1 cellular context compared by ENCODE assay signal in the genomic region with DNA sequence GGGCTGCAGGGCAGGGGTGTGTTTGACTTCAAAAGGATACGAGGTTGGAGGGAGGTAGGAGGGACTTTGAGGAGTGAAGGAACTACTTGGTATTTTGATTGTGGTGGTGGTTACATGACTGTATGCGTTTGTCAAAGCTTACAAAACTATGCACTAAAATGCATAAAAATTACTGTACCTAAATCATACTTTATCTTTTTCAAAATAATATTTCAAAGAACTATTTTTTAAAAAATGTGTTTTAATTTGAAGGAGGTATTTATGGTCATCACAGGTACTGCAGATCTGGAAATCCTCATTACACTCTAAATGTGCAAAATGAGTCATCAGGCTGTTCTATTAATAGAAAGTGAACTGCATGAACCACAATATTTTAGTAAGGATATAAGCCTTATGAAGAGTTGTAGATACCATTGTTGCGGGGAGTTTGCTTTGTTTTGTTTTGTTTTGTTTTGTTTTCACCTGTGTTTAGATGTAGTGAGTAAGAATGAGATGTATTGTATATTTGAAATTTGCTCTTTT.
A peak's percentile ranks its signal among the peaks of the same experiment; 100 is the strongest.
TF ChIP-seq lines count a peak whose summit lies in the region.

No MANE protein-coding gene starts in this region.

TF ChIP-seq in SK-N-SH, 30 proteins besides CTCF, POLR2A, EP300 and RAD21 (continued from another document):
- TF ChIP-seq, protein P1, sequence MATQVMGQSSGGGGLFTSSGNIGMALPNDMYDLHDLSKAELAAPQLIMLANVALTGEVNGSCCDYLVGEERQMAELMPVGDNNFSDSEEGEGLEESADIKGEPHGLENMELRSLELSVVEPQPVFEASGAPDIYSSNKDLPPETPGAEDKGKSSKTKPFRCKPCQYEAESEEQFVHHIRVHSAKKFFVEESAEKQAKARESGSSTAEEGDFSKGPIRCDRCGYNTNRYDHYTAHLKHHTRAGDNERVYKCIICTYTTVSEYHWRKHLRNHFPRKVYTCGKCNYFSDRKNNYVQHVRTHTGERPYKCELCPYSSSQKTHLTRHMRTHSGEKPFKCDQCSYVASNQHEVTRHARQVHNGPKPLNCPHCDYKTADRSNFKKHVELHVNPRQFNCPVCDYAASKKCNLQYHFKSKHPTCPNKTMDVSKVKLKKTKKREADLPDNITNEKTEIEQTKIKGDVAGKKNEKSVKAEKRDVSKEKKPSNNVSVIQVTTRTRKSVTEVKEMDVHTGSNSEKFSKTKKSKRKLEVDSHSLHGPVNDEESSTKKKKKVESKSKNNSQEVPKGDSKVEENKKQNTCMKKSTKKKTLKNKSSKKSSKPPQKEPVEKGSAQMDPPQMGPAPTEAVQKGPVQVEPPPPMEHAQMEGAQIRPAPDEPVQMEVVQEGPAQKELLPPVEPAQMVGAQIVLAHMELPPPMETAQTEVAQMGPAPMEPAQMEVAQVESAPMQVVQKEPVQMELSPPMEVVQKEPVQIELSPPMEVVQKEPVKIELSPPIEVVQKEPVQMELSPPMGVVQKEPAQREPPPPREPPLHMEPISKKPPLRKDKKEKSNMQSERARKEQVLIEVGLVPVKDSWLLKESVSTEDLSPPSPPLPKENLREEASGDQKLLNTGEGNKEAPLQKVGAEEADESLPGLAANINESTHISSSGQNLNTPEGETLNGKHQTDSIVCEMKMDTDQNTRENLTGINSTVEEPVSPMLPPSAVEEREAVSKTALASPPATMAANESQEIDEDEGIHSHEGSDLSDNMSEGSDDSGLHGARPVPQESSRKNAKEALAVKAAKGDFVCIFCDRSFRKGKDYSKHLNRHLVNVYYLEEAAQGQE (IDR thresholded peaks at IDR 0.05; ENCODE audit: low read depth, low read length): no peak
- TF ChIP-seq RCOR1 (IDR thresholded peaks at IDR 0.05; ENCODE audit: low read length) (no peak), JUND (IDR thresholded peaks at IDR 0.05) (peak; percentile 41; the same call in 1 of the 2 replicates), GABPA (IDR thresholded peaks at IDR 0.05; ENCODE audit: low read depth) (no peak), FOXM1 (IDR thresholded peaks at IDR 0.05; ENCODE audit: low read depth) (no peak), MEF2A (IDR thresholded peaks at IDR 0.05; ENCODE audit: borderline replicate concordance, low read depth) (peak; percentile 84), TAF1 (IDR thresholded peaks at IDR 0.05; ENCODE audit: borderline replicate concordance, low read depth, low read length) (no peak), GATA2 (CRISPR knock-in tag; IDR thresholded peaks at IDR 0.05) (no peak), RFX5 (IDR thresholded peaks at IDR 0.05; ENCODE audit: low read length) (no peak), TCF12 (IDR thresholded peaks at IDR 0.05) (0 out of 2 replicates have a peak, but pooled peaks have one; percentile 23), NRF1 (IDR thresholded peaks at IDR 0.05; ENCODE audit: low read depth, low read length) (no peak), SMC3 (IDR thresholded peaks at IDR 0.05; ENCODE audit: low read depth, low read length) (no peak), EZH2phosphoT487 (IDR thresholded peaks at IDR 0.05; ENCODE audit: borderline replicate concordance, low read depth) (no peak), FOSL2 (IDR thresholded peaks at IDR 0.05; ENCODE audit: borderline replicate concordance, low read depth) (peak; percentile 42; the same call in 1 of the 2 replicates), SIN3A (IDR thresholded peaks at IDR 0.05; ENCODE audit: borderline replicate concordance, low read depth, low read length) (no peak), FOXJ3 (CRISPR knock-in tag; IDR thresholded peaks at IDR 0.05) (no peak), CHD2 (IDR thresholded peaks at IDR 0.05; ENCODE audit: low read length, partially characterized antibody) (no peak), YY1 (IDR thresholded peaks at IDR 0.05; ENCODE audit: low read depth) (no peak)
- TF ChIP-seq, protein P2, sequence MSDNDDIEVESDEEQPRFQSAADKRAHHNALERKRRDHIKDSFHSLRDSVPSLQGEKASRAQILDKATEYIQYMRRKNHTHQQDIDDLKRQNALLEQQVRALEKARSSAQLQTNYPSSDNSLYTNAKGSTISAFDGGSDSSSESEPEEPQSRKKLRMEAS (IDR thresholded peaks at IDR 0.05; ENCODE audit: low read depth): no peak
- TF ChIP-seq, protein P3, sequence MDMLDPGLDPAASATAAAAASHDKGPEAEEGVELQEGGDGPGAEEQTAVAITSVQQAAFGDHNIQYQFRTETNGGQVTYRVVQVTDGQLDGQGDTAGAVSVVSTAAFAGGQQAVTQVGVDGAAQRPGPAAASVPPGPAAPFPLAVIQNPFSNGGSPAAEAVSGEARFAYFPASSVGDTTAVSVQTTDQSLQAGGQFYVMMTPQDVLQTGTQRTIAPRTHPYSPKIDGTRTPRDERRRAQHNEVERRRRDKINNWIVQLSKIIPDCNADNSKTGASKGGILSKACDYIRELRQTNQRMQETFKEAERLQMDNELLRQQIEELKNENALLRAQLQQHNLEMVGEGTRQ (IDR thresholded peaks at IDR 0.05; ENCODE audit: borderline replicate concordance, low read depth, low read length): no peak
- TF ChIP-seq, protein P4, sequence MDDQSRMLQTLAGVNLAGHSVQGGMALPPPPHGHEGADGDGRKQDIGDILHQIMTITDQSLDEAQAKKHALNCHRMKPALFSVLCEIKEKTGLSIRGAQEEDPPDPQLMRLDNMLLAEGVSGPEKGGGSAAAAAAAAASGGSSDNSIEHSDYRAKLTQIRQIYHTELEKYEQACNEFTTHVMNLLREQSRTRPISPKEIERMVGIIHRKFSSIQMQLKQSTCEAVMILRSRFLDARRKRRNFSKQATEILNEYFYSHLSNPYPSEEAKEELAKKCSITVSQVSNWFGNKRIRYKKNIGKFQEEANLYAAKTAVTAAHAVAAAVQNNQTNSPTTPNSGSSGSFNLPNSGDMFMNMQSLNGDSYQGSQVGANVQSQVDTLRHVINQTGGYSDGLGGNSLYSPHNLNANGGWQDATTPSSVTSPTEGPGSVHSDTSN (IDR thresholded peaks at IDR 0.05): no peak
- TF ChIP-seq, protein P5, sequence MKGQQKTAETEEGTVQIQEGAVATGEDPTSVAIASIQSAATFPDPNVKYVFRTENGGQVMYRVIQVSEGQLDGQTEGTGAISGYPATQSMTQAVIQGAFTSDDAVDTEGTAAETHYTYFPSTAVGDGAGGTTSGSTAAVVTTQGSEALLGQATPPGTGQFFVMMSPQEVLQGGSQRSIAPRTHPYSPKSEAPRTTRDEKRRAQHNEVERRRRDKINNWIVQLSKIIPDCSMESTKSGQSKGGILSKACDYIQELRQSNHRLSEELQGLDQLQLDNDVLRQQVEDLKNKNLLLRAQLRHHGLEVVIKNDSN (IDR thresholded peaks at IDR 0.05; ENCODE audit: borderline replicate concordance, low read depth): no peak
- TF ChIP-seq, protein P6, sequence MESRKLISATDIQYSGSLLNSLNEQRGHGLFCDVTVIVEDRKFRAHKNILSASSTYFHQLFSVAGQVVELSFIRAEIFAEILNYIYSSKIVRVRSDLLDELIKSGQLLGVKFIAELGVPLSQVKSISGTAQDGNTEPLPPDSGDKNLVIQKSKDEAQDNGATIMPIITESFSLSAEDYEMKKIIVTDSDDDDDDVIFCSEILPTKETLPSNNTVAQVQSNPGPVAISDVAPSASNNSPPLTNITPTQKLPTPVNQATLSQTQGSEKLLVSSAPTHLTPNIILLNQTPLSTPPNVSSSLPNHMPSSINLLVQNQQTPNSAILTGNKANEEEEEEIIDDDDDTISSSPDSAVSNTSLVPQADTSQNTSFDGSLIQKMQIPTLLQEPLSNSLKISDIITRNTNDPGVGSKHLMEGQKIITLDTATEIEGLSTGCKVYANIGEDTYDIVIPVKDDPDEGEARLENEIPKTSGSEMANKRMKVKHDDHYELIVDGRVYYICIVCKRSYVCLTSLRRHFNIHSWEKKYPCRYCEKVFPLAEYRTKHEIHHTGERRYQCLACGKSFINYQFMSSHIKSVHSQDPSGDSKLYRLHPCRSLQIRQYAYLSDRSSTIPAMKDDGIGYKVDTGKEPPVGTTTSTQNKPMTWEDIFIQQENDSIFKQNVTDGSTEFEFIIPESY (IDR thresholded peaks at IDR 0.05; ENCODE audit: borderline replicate concordance, low read depth): no peak
- TF ChIP-seq, protein P7, sequence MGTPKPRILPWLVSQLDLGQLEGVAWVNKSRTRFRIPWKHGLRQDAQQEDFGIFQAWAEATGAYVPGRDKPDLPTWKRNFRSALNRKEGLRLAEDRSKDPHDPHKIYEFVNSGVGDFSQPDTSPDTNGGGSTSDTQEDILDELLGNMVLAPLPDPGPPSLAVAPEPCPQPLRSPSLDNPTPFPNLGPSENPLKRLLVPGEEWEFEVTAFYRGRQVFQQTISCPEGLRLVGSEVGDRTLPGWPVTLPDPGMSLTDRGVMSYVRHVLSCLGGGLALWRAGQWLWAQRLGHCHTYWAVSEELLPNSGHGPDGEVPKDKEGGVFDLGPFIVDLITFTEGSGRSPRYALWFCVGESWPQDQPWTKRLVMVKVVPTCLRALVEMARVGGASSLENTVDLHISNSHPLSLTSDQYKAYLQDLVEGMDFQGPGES (IDR thresholded peaks at IDR 0.05; ENCODE audit: low read depth, low read length): no peak
TF ChIP-seq in SK-N-SH: peak in this region for 4.
